ENCODE assay signal across 10 cellular contexts in genomic region chr3:58383904-58384303, GRCh38. TPM values are rescaled to one million over a fixed set of nuclear protein-coding genes. Genes with fewer than 3 reads are reported as not detected.
A peak's percentile ranks its signal among the peaks of the same experiment; 100 is the strongest.
DNase-seq lines count a peak whose midpoint lies in the region; ATAC-seq and TF ChIP-seq lines count a peak whose summit lies in the region.
"Had no signal": no experiment of that assay in that cellular context is flagged by ENCODE, and none has a peak within 500 bp of the region (broad histone marks: within the 10 kb centered on the region; RNA-seq: fewer than 3 reads in every experiment).

No MANE protein-coding gene starts in this region.

- H3K4me1 ChIP-seq in BLaER1: peaks cover 48% of the 10 kb centered on the region
- H3K4me1 ChIP-seq in neutrophil (ENCODE audit: control insufficient read depth in 1 of 2, insufficient read depth in 1 of 2, low read depth in 1 of 2, low read length in 1 of 2): peaks cover 5 to 14% of the 10 kb centered on the region in 2 experiments
- peaks cover 22% of the 10 kb centered on the region for H3K4me1 ChIP-seq in upper lobe of right lung

- H3K27ac ChIP-seq in BLaER1 (peak overlapping the region; percentile 42), cingulate gyrus (ENCODE audit: low read depth, low read length) (peak overlapping the region; percentile 99), neutrophil (peak overlapping the region; percentile 0), upper lobe of right lung (no peak overlapping the region)
- H3K27ac ChIP-seq: VCaP had no signal

- no peaks in the 10 kb centered on the region for H3K27me3 Mint-ChIP-seq in nephron progenitor cell (ENCODE audit: low read depth, poor library complexity)

- intact Hi-C loops in upper lobe of right lung (cut with DNase I): no loop called here

- H3K27me3 ChIP-seq in BLaER1 (no peaks in the 10 kb centered on the region), neutrophil (no peaks in the 10 kb centered on the region), upper lobe of right lung (no peaks in the 10 kb centered on the region)

- no peak overlapping the region for H3K4me3 Mint-ChIP-seq in nephron progenitor cell

- H3K4me2 ChIP-seq in BLaER1: peak overlapping the region; percentile 60

- no peak overlapping the region for H3K27ac Mint-ChIP-seq in nephron progenitor cell

- H3K36me3 ChIP-seq in BLaER1 (peaks cover 79% of the 10 kb centered on the region), neutrophil (peaks cover 62% of the 10 kb centered on the region), upper lobe of right lung (peaks cover 8% of the 10 kb centered on the region)

- H3K9me3 Mint-ChIP-seq in nephron progenitor cell: no peaks in the 10 kb centered on the region

- TF ChIP-seq CTCF in neutrophil (IDR thresholded peaks at IDR 0.05) (no peak), nephron progenitor cell (IDR thresholded peaks at IDR 0.05) (no peak), upper lobe of right lung (IDR thresholded peaks at IDR 0.05) (no peak)

- no peaks in the 10 kb centered on the region for H3K9me3 ChIP-seq in BLaER1
- no peaks in the 10 kb centered on the region for H3K9me3 ChIP-seq in neutrophil
- no peaks in the 10 kb centered on the region for H3K9me3 ChIP-seq in upper lobe of right lung

- H3K4me3 ChIP-seq in BLaER1 (no peak overlapping the region), neutrophil (ENCODE audit: low read depth in 1 of 2, low read length in 1 of 2) (no peak overlapping the region), upper lobe of right lung (no peak overlapping the region)
- H3K4me3 ChIP-seq: K562 had no signal

- DNase-seq in NCI-H526 treated with DMSO at 0.1 percent for 48 hours (lab: John Stamatoyannopoulos, UW): peak; percentile 0
- no peak for DNase-seq in nephron progenitor cell
- no peak for DNase-seq in upper lobe of right lung
- DNase-seq in iPS-NIHi7 (ENCODE audit: extremely low spot score): no peak
- DNase-seq in central memory CD4-positive, alpha-beta T cell: no peak

- peaks cover 16% of the 10 kb centered on the region for H3K4me1 Mint-ChIP-seq in nephron progenitor cell

- no peaks in the 10 kb centered on the region for H3K36me3 Mint-ChIP-seq in nephron progenitor cell (ENCODE audit: low read depth)

- H4K20me1 ChIP-seq in BLaER1: peaks cover 43% of the 10 kb centered on the region

- H3K9ac ChIP-seq in BLaER1: no peak overlapping the region

- ATAC-seq in upper lobe of right lung: no peak
- ATAC-seq: K562 had no signal

RNA-seq across cellular contexts. Expression of gene PDHB, which starts 49.7 kb away (rescaled TPM):
- 49.6 TPM for total RNA-seq in upper lobe of right lung

RNA-seq across cellular contexts. Expression of gene PXK, which starts 51.2 kb away (rescaled TPM):
- 29.8 TPM for total RNA-seq in upper lobe of right lung
